9 cellular contexts compared by ENCODE assay signal in the genomic region with DNA sequence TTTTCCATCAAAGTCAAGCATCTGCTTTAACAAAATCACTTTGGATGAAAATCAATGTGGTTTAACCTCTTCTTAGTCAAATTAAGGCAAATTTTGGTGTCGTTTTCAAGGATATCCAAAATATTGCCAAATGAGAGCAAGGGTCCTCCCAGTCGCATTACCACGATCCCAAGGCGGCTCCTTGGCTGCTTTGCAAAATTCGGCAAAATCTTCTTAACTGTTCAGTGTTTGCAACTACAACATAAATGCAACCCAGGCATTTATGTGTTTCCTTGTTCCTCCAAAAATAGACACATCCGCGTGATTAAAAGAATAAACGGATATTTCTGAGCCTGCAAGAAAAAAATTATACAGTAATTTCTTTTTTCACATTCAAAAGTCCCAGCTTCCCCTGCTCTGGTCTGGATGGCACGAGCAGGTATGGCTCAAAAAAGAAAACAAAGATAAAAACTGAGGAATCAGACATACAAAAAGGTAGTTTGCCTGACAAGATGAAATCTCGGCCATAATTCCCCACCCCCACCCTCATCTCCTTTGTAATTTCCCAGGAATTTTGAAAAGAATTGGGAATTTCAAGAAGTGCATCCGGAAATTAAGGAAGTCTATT. TPM values are rescaled to one million over a fixed set of nuclear protein-coding genes. Genes with fewer than 3 reads are reported as not detected.
DNase-seq lines count a peak whose midpoint lies in the region; ATAC-seq, FAIRE-seq and TF ChIP-seq lines count a peak whose summit lies in the region.
"Had no signal": no experiment of that assay in that cellular context is flagged by ENCODE, and none has a peak within 500 bp of the region (broad histone marks: within the 10 kb centered on the region; RNA-seq: fewer than 3 reads in every experiment).

No MANE protein-coding gene starts in this region.

- H3K4me2 ChIP-seq in HepG2 (ENCODE audit: low read depth, low read length) = 0 out of 2 replicates have a peak overlapping the region, but pooled peaks have one; percentile 3

- no TSS peak for BruUV-seq in HepG2 (replicated peaks; lab: Mats Ljungman, UMichigan)

- no peak for TF ChIP-seq POLR2A in HepG2 (IDR thresholded peaks at IDR 0.05; ENCODE audit: insufficient read depth in 1 of 2, low read depth in 2 of 2, low read length in 2 of 2)

- TF ChIP-seq CTCF in HepG2 (CRISPR knock-in tag; IDR thresholded peaks at IDR 0.05) (no peak), thoracic aorta (IDR thresholded peaks at IDR 0.05) (no peak)

- H3K27ac ChIP-seq in HepG2 (ENCODE audit: extremely low read length, insufficient read depth, low read length) (peak overlapping the region; percentile 0), thoracic aorta (peak overlapping the region; percentile 61 to 65)

- no peak overlapping the region for H2AFZ ChIP-seq in HepG2 (ENCODE audit: low read length)

- TF ChIP-seq EP300 in HepG2 (IDR thresholded peaks at IDR 0.05; ENCODE audit: low read depth in 2 of 2, low read length in 2 of 2) = no peak
- TF ChIP-seq EP300 in HepG2 (CRISPR knock-in tag; IDR thresholded peaks at IDR 0.05; ENCODE audit: borderline replicate concordance) = no peak

- CTCF ChIA-PET in HepG2 (lab: Yijun Ruan, JAX; ENCODE audit: low intra/inter-chr PET ratio, low total read pairs) = no interaction called here

- ATAC-seq in HepG2 = no peak
- ATAC-seq in thoracic aorta (ENCODE audit: insufficient number of reproducible peaks, low FRiP score, low read depth) = no peak
- ATAC-seq in HG03469 (IDR thresholded peaks at IDR 0.05; ENCODE audit: unreplicated experiment) = no peak

- intact Hi-C loops in HepG2 (cut with micrococcal nuclease; ENCODE audit: unreplicated experiment) = no loop called here

- WGBS in HepG2 (ENCODE audit: low lambda C conversion rate) = 93% methylated on average over 11 of the region's 11 CpGs

- peaks cover 2% of the 10 kb centered on the region for H3K79me2 ChIP-seq in HepG2 (ENCODE audit: insufficient read depth, low read length)

- H4K20me1 ChIP-seq in HepG2 (ENCODE audit: insufficient read depth, low read length) = no peaks in the 10 kb centered on the region

- POLR2A ChIA-PET in HepG2 (lab: Yijun Ruan, JAX) = interaction anchor here (0.8 to 1.2 kb wide), 3 partner anchors 18 to 24 kb away, joined by 3 to 16 read pairs (median 3); no protein-coding TSS in a partner anchor

- H3K9ac ChIP-seq in adipocyte (ENCODE audit: low read length) (peak overlapping the region; percentile 85), HepG2 (ENCODE audit: insufficient read depth, low read depth, low read length) (no peak overlapping the region)

- H3K9me3 ChIP-seq in adipocyte (ENCODE audit: control insufficient read depth, low read length) (no peaks in the 10 kb centered on the region), HepG2 (ENCODE audit: low read length) (no peaks in the 10 kb centered on the region), thoracic aorta (no peaks in the 10 kb centered on the region)

- peak; percentile 24 for DNase-seq in activated CD8-positive, alpha-beta memory T cell treated with anti-CD3 and anti-CD28 coated beads for 24 hours
- DNase-seq in activated CD8-positive, alpha-beta memory T cell treated with anti-CD3 and anti-CD28 coated beads, Interleukin-2, amount 50 U/mL, for 4 hours = no peak
- peak; percentile 14 for DNase-seq in adipocyte (ENCODE audit: low read depth)
- DNase-seq in HepG2 (ENCODE audit: low spot score) = no peak
- no peak for DNase-seq in thoracic aorta (ENCODE audit: low spot score)
- no peak for DNase-seq in NCI-H510A (lab: John Stamatoyannopoulos, UW)
- DNase-seq in COLO829 (ENCODE audit: low spot score) = no peak
- DNase-seq: DMS 273 treated with DMSO at 0.1 percent for 48 hours had no signal

- H3K4me3 ChIP-seq in adipocyte (ENCODE audit: low read length) (peak overlapping the region; percentile 82), HepG2 (replicated peaks in 1 of 3; ENCODE audit: insufficient read depth in 1 of 3, low read depth in 2 of 3, low read length in 3 of 3) (no peak overlapping the region), thoracic aorta (peak overlapping the region; percentile 76)

- no peak for FAIRE-seq in HepG2 (lab: Jason Lieb, UNC)

- no peak for TF ChIP-seq RAD21 in HepG2 (CRISPR knock-in tag; IDR thresholded peaks at IDR 0.05)

- H3K36me3 ChIP-seq in adipocyte (ENCODE audit: control insufficient read depth, insufficient read depth, low read length, severe bottlenecking) (no peaks in the 10 kb centered on the region), HepG2 (replicated peaks in 1 of 2; ENCODE audit: control insufficient read depth in 1 of 2, insufficient read depth in 2 of 2, low read length in 2 of 2) (no peaks in the 10 kb centered on the region), thoracic aorta (no peaks in the 10 kb centered on the region)

- H3K27me3 ChIP-seq in adipocyte (replicated peaks; ENCODE audit: control insufficient read depth, insufficient read depth, low read length) = no peaks in the 10 kb centered on the region
- H3K27me3 ChIP-seq in HepG2 (ENCODE audit: control insufficient read depth in 1 of 2, insufficient read depth in 2 of 2, low read length in 2 of 2) = no peaks in the 10 kb centered on the region; a peak in 1 of 5 replicates
- H3K27me3 ChIP-seq in thoracic aorta (replicated peaks; ENCODE audit: insufficient read depth) = no peaks in the 10 kb centered on the region

- in situ Hi-C loops in HepG2 (cut with HindIII; ENCODE audit: extremely low pct_ligation_motif_present, low pct_unique_long_range_greater_than_20kb) = loop anchor here (25.0 kb wide), 1 partner anchor 793 kb away; a partner anchor contains a TSS

- peaks cover 34% of the 10 kb centered on the region for H3K4me1 ChIP-seq in adipocyte (ENCODE audit: control insufficient read depth, insufficient read depth, low read length)
- peaks cover 63% of the 10 kb centered on the region for H3K4me1 ChIP-seq in HepG2 (ENCODE audit: insufficient read depth, low read length)
- peaks cover 9 to 43% of the 10 kb centered on the region in 2 donors for H3K4me1 ChIP-seq in thoracic aorta (ENCODE audit: control insufficient read depth in 1 of 2, low read depth in 2 of 2)

TF ChIP-seq in HepG2, 621 proteins besides CTCF, POLR2A, EP300 and RAD21:
- TF ChIP-seq MTA3 (CRISPR knock-in tag; IDR thresholded peaks at IDR 0.05) (no peak), AKAP8 (CRISPR knock-in tag; IDR thresholded peaks at IDR 0.05) (no peak)

RNA-seq across cellular contexts. Expression of a gene that starts 6.1 kb away (rescaled TPM):
- total RNA-seq in HepG2 (2016; rRNA removed; fragmentation: Illumina TruSeq; extraction: Trizol) (1.4 and 1.5 TPM in 2 replicates), thoracic aorta (1 to 10 TPM in 1 of 2 donors, under 1 TPM in 1; 0.71 to 5.3 TPM)
- 0.35 and 0.40 TPM in 2 replicates for total RNA-seq in HepG2 (2016; cell fraction: cytosol; rRNA removed; fragmentation: Illumina TruSeq; extraction: Trizol; ENCODE audit: low read depth)
- total RNA-seq in HepG2 (2016; cell fraction: insoluble cytoplasmic fraction; rRNA removed; fragmentation: Illumina TruSeq; extraction: Trizol) = 1.1 and 1.2 TPM in 2 replicates
- total RNA-seq in HepG2 (2016; cell fraction: membrane; rRNA removed; fragmentation: Illumina TruSeq; extraction: Trizol) = 1.1 TPM in 2 replicates
- total RNA-seq in HepG2 (2016; cell fraction: nucleus; rRNA removed; fragmentation: Illumina TruSeq; extraction: Trizol) = 1.4 TPM in 2 replicates
- 0.29 and 0.73 TPM in 2 replicates for polyA plus RNA-seq in HepG2 (2011; rRNA removed)
- 0.17 and 0.19 TPM in 2 replicates for polyA plus RNA-seq in HepG2 (2011; cell fraction: cytosol; rRNA removed)
- polyA plus RNA-seq in HepG2 (2011; cell fraction: nucleus; rRNA removed) = 0.45 and 0.59 TPM in 2 replicates
- polyA plus RNA-seq in HepG2 (2012) = 0.24 and 0.85 TPM in 2 replicates
- 0.11 and 0.58 TPM in 2 replicates for polyA plus RNA-seq in HepG2 (2016; cell fraction: cytosol; fragmentation: Illumina TruSeq; extraction: Trizol; ENCODE audit: low read depth)
- polyA plus RNA-seq in HepG2 (2016; cell fraction: insoluble cytoplasmic fraction; fragmentation: Illumina TruSeq; extraction: Trizol; ENCODE audit: low read depth) = 0.67 and 0.78 TPM in 2 replicates
- 0.33 and 0.58 TPM in 2 replicates for polyA plus RNA-seq in HepG2 (2016; cell fraction: membrane; fragmentation: Illumina TruSeq; extraction: Trizol; ENCODE audit: low read depth)
- polyA plus RNA-seq in HepG2 (2016; cell fraction: nucleus; fragmentation: Illumina TruSeq; extraction: Trizol; ENCODE audit: insufficient read depth, low read depth) = 2.7 and 2.8 TPM in 2 replicates
- 0.12 and 0.28 TPM in 2 replicates for polyA minus RNA-seq in HepG2 (2011; rRNA and poly(A)+ RNA removed; ENCODE audit: low replicate concordance)
- polyA minus RNA-seq in HepG2 (2011; cell fraction: cytosol; rRNA and poly(A)+ RNA removed) = 0.49 and 0.88 TPM in 2 replicates
- polyA minus RNA-seq in HepG2 (2011; cell fraction: nucleus; rRNA and poly(A)+ RNA removed) = 0.50 and 0.52 TPM in 2 replicates

RNA-seq across cellular contexts. Expression of a gene that starts 14.6 kb away (rescaled TPM):
- total RNA-seq in HepG2 (2016; rRNA removed; fragmentation: Illumina TruSeq; extraction: Trizol) = 39.3 and 51.3 TPM in 2 replicates
- total RNA-seq in HepG2 (2016; cell fraction: cytosol; rRNA removed; fragmentation: Illumina TruSeq; extraction: Trizol; ENCODE audit: low read depth) = 32.5 and 35.1 TPM in 2 replicates
- total RNA-seq in HepG2 (2016; cell fraction: insoluble cytoplasmic fraction; rRNA removed; fragmentation: Illumina TruSeq; extraction: Trizol) = 40.6 and 48.2 TPM in 2 replicates
- total RNA-seq in HepG2 (2016; cell fraction: membrane; rRNA removed; fragmentation: Illumina TruSeq; extraction: Trizol) = 43.6 and 51.5 TPM in 2 replicates
- 132 and 141 TPM in 2 replicates for total RNA-seq in HepG2 (2016; cell fraction: nucleus; rRNA removed; fragmentation: Illumina TruSeq; extraction: Trizol)
- polyA plus RNA-seq in HepG2 (2011; rRNA removed) = 72.1 and 84.1 TPM in 2 replicates
- polyA plus RNA-seq in HepG2 (2011; cell fraction: cytosol; rRNA removed) = 52.6 and 55.4 TPM in 2 replicates
- polyA plus RNA-seq in HepG2 (2011; cell fraction: nucleus; rRNA removed) = 70.8 and 78.9 TPM in 2 replicates
- 36.4 and 36.6 TPM in 2 replicates for polyA plus RNA-seq in HepG2 (2012)
- polyA plus RNA-seq in HepG2 (2016; cell fraction: cytosol; fragmentation: Illumina TruSeq; extraction: Trizol; ENCODE audit: low read depth) = 39.6 and 43.2 TPM in 2 replicates
- polyA plus RNA-seq in HepG2 (2016; cell fraction: insoluble cytoplasmic fraction; fragmentation: Illumina TruSeq; extraction: Trizol; ENCODE audit: low read depth) = 41.2 and 47.5 TPM in 2 replicates
- 46.0 and 49.8 TPM in 2 replicates for polyA plus RNA-seq in HepG2 (2016; cell fraction: membrane; fragmentation: Illumina TruSeq; extraction: Trizol; ENCODE audit: low read depth)
- 59.3 and 60.4 TPM in 2 replicates for polyA plus RNA-seq in HepG2 (2016; cell fraction: nucleus; fragmentation: Illumina TruSeq; extraction: Trizol; ENCODE audit: insufficient read depth, low read depth)
- 65.5 and 210 TPM in 2 replicates for polyA minus RNA-seq in HepG2 (2011; rRNA and poly(A)+ RNA removed; ENCODE audit: low replicate concordance)
- 28.0 and 33.0 TPM in 2 replicates for polyA minus RNA-seq in HepG2 (2011; cell fraction: cytosol; rRNA and poly(A)+ RNA removed)
- polyA minus RNA-seq in HepG2 (2011; cell fraction: nucleus; rRNA and poly(A)+ RNA removed) = 342 and 460 TPM in 2 replicates
- total RNA-seq in thoracic aorta = 10 to 100 TPM; 35.1 to 54.7 TPM

Comparison
In these comparisons a context has a peak if more than half of its experiments do, and no peak if none do; other contexts are left out.
1. DNase-seq: peak in activated CD8-positive, alpha-beta memory T cell treated with anti-CD3 and anti-CD28 coated beads for 24 hours (single experiment) and adipocyte (single experiment); none in activated CD8-positive, alpha-beta memory T cell treated with anti-CD3 and anti-CD28 coated beads, Interleukin-2, amount 50 U/mL, for 4 hours (single experiment), HepG2 (single experiment), thoracic aorta (single experiment), NCI-H510A (single experiment) and COLO829 (single experiment).
2. H3K4me3 ChIP-seq: peak in adipocyte (single experiment) and thoracic aorta (single experiment); none in HepG2 (0 of 3).